Comparison of ENCODE assay signal across 1 cellular context in genomic region chr5:78367318-78367991, GRCh38.
TF ChIP-seq lines count a peak whose summit lies in the region.

No MANE protein-coding gene starts in this region.

TF ChIP-seq in GM12878, 131 proteins besides CTCF, POLR2A, EP300 and RAD21 (continued from another document):
- TF ChIP-seq CUX1 (IDR thresholded peaks at IDR 0.05; ENCODE audit: insufficient replicate concordance, low read depth, low read length) (no peak), JUNB (IDR thresholded peaks at IDR 0.05) (peak; percentile 36; the same call in 1 of the 2 replicates), CREB1 (IDR thresholded peaks at IDR 0.05; ENCODE audit: low read depth) (0 out of 2 replicates have a peak, but pooled peaks have one; percentile 3), EGR1 (IDR thresholded peaks at IDR 0.05; ENCODE audit: borderline replicate concordance in 1 of 2, low read depth in 2 of 2, low read length in 2 of 2) (peak in 1 of 2 experiments; percentile 25; a peak in 1 of 3 replicates)
TF ChIP-seq in GM12878: peak in this region for 8.
